Comparison of ENCODE assay signal across 14 cellular contexts in genomic region chr2:220006152-220006551, GRCh38.
DNase-seq lines count a peak whose midpoint lies in the region; ATAC-seq and TF ChIP-seq lines count a peak whose summit lies in the region.
"Had no signal": no experiment of that assay in that cellular context is flagged by ENCODE, and none has a peak within 500 bp of the region (broad histone marks: within the 10 kb centered on the region; RNA-seq: fewer than 3 reads in every experiment).

No MANE protein-coding gene starts in this region.

- DNase-seq in AG10803 (ENCODE audit: low read depth) = peak; percentile 83
- peak; percentile 5 for DNase-seq in NCI-H774 (lab: John Stamatoyannopoulos, UW)
- DNase-seq in chondrocyte (ENCODE audit: low spot score) = no peak
- no peak for DNase-seq in omental fat pad (ENCODE audit: low spot score)
- no peak for DNase-seq in NCI-H510A (lab: John Stamatoyannopoulos, UW)
- DNase-seq: activated CD4-positive, alpha-beta memory T cell treated with anti-CD3 and anti-CD28 coated beads, Interleukin-2, amount 10 ng/mL, durations not matched to agents 7 days and 5 days; activated effector memory CD4-positive, alpha-beta T cell treated with anti-CD3 and anti-CD28 coated beads, Interleukin-2, amount 50 U/mL, for 16 hours; erythroblast; NCI-H1436; NCI-H526 had no signal

- H3K36me3 Mint-ChIP-seq in chondrocyte (ENCODE audit: low read depth) = no peaks in the 10 kb centered on the region

- TF ChIP-seq CTCF in AG10803 (conservative IDR thresholded peaks at IDR 0.05; ENCODE audit: low read length) = no peak
- no peak for TF ChIP-seq CTCF in chondrocyte (IDR thresholded peaks at IDR 0.05)
- no peak for TF ChIP-seq CTCF in omental fat pad (IDR thresholded peaks at IDR 0.05)

- no peaks in the 10 kb centered on the region for H3K9me3 Mint-ChIP-seq in chondrocyte (ENCODE audit: low read depth)
- H3K9me3 Mint-ChIP-seq: activated CD4-positive, alpha-beta memory T cell treated with anti-CD3 and anti-CD28 coated beads, Interleukin-2, amount 10 ng/mL, durations not matched to agents 7 days and 5 days had no signal

- peak overlapping the region; percentile 65 for H3K27ac Mint-ChIP-seq in chondrocyte (ENCODE audit: unreplicated experiment)
- H3K27ac Mint-ChIP-seq: activated CD4-positive, alpha-beta memory T cell treated with anti-CD3 and anti-CD28 coated beads, Interleukin-2, amount 10 ng/mL, durations not matched to agents 7 days and 5 days had no signal

- H3K4me3 ChIP-seq in AG10803 (ENCODE audit: low read length) = no peak overlapping the region
- H3K4me3 ChIP-seq: BLaER1 treated with 17β-estradiol and CSF1 and Interleukin-3, amounts not matched to agents 10 nM and 100 nM had no signal

- H3K27me3 Mint-ChIP-seq in chondrocyte (ENCODE audit: low read depth) = no peaks in the 10 kb centered on the region
- H3K27me3 Mint-ChIP-seq: activated CD4-positive, alpha-beta memory T cell treated with anti-CD3 and anti-CD28 coated beads, Interleukin-2, amount 10 ng/mL, durations not matched to agents 7 days and 5 days had no signal

- peak; percentile 58 for ATAC-seq in omental fat pad (ENCODE audit: low FRiP score)
- no peak for ATAC-seq in HG03139 (IDR thresholded peaks at IDR 0.05; ENCODE audit: unreplicated experiment)
- ATAC-seq in GM18502 (IDR thresholded peaks at IDR 0.05; ENCODE audit: poor library complexity, unreplicated experiment) = no peak
- ATAC-seq in GM18870 (IDR thresholded peaks at IDR 0.05; ENCODE audit: unreplicated experiment) = no peak

- no peak overlapping the region for H3K4me3 Mint-ChIP-seq in chondrocyte (ENCODE audit: unreplicated experiment)
- H3K4me3 Mint-ChIP-seq: activated CD4-positive, alpha-beta memory T cell treated with anti-CD3 and anti-CD28 coated beads, Interleukin-2, amount 10 ng/mL, durations not matched to agents 7 days and 5 days had no signal

- peaks cover 47% of the 10 kb centered on the region for H3K4me1 Mint-ChIP-seq in chondrocyte (ENCODE audit: low read depth)
- H3K4me1 Mint-ChIP-seq: activated CD4-positive, alpha-beta memory T cell treated with anti-CD3 and anti-CD28 coated beads, Interleukin-2, amount 10 ng/mL, durations not matched to agents 7 days and 5 days had no signal

Comparison
In these comparisons a context has a peak if more than half of its experiments do, and no peak if none do; other contexts are left out.
1. DNase-seq: peak in AG10803 (single experiment) and NCI-H774 (single experiment); none in chondrocyte (single experiment), omental fat pad (single experiment) and NCI-H510A (single experiment).